In the genomic region with DNA sequence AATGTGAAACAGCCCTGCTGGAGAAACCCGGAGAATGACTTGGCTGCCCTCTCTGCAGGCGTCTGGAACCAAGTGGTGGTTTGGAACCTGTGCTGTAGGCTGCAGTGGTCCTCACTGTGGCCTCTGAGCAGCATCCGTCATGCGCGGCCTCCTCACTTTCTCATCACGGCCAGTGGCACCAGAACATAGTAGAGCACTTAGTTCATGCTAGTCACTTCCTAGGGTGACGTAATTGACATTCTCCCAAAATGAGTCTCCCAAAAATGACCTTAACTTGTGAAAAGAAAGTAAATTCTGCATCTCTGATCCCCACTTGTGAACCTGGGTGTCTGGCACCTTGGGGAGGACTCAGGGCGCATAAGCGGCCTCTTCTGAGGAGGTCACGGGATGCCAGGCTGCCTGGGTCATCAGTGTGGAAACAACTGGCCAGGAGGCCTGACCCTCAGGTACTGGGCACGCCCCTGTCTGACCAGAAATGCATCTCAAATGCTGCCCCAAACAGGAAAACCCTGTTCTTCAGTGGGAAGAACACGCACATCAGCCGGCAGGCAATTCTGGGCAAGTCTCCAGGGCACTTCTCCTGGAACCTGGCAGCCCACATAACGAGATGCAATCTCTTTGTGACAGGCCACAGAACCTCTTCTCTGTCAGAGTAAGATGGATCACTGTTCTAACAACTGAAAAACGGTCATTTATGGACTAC, we compare ENCODE assay signal across 11 cellular contexts.
A peak's percentile ranks its signal among the peaks of the same experiment; 100 is the strongest.
DNase-seq lines count a peak whose midpoint lies in the region; ATAC-seq and TF ChIP-seq lines count a peak whose summit lies in the region.
"Had no signal": no experiment of that assay in that cellular context is flagged by ENCODE, and none has a peak within 500 bp of the region (broad histone marks: within the 10 kb centered on the region; RNA-seq: fewer than 3 reads in every experiment).

No MANE protein-coding gene starts in this region.

- ATAC-seq in GM18498 (IDR thresholded peaks at IDR 0.05; ENCODE audit: unreplicated experiment) = no peak

- in situ Hi-C loops in ACHN (cut with HindIII; ENCODE audit: low pct_ligation_motif_present, low pct_unique_long_range_greater_than_20kb, low sequenced_read_pairs) = no loop called here

- DNase-seq in DMS153 treated with DMSO at 0.1 percent for 48 hours (lab: John Stamatoyannopoulos, UW; ENCODE audit: unreplicated experiment) = peak; percentile 20
- no peak for DNase-seq in DMS153 (lab: John Stamatoyannopoulos, UW)
- peak; percentile 35 for DNase-seq in NCI-H774 (lab: John Stamatoyannopoulos, UW)
- peak; percentile 78 for DNase-seq in epithelial cell of esophagus (ENCODE audit: low read depth)
- peak; percentile 61 for DNase-seq in skeletal muscle cell (ENCODE audit: low read depth)
- DNase-seq in 8988T = no peak
- no peak for DNase-seq in ACHN
- DNase-seq: activated effector memory CD4-positive, alpha-beta T cell treated with anti-CD3 and anti-CD28 coated beads, Interleukin-2, amount 50 U/mL, for 16 hours; heart right ventricle had no signal

- TF ChIP-seq CTCF in epithelial cell of esophagus (IDR thresholded peaks at IDR 0.05; ENCODE audit: insufficient read depth, low read depth, low read length, missing control alignments) = no peak

- H3K4me3 ChIP-seq in epithelial cell of esophagus (ENCODE audit: low read length) (no peak overlapping the region), skeletal muscle cell (ENCODE audit: low read depth, low read length) (no peak overlapping the region)
- H3K4me3 ChIP-seq: heart right ventricle, suprapubic skin had no signal

Comparison
In these comparisons a context has a peak if more than half of its experiments do, and no peak if none do; other contexts are left out.
1. DNase-seq: peak in DMS153 treated with DMSO at 0.1 percent for 48 hours (single experiment), NCI-H774 (single experiment), epithelial cell of esophagus (single experiment) and skeletal muscle cell (single experiment); none in DMS153 (single experiment), 8988T (single experiment) and ACHN (single experiment).